1 cellular context compared by ENCODE assay signal in genomic region chr10:103652599-103653281, GRCh38.
TF ChIP-seq lines count a peak whose summit lies in the region.

No MANE protein-coding gene starts in this region.

TF ChIP-seq in HepG2, 621 proteins besides CTCF, POLR2A, EP300 and RAD21 (continued from another document):
- TF ChIP-seq ZBTB2 (CRISPR knock-in tag; IDR thresholded peaks at IDR 0.05; ENCODE audit: low read depth), result no peak
- TF ChIP-seq, protein P1, sequence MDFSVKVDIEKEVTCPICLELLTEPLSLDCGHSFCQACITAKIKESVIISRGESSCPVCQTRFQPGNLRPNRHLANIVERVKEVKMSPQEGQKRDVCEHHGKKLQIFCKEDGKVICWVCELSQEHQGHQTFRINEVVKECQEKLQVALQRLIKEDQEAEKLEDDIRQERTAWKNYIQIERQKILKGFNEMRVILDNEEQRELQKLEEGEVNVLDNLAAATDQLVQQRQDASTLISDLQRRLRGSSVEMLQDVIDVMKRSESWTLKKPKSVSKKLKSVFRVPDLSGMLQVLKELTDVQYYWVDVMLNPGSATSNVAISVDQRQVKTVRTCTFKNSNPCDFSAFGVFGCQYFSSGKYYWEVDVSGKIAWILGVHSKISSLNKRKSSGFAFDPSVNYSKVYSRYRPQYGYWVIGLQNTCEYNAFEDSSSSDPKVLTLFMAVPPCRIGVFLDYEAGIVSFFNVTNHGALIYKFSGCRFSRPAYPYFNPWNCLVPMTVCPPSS (IDR thresholded peaks at IDR 0.05), result no peak
- TF ChIP-seq ZFP90 (CRISPR knock-in tag; IDR thresholded peaks at IDR 0.05; ENCODE audit: borderline replicate concordance), result no peak
- no peak for TF ChIP-seq MTF1 (CRISPR knock-in tag; IDR thresholded peaks at IDR 0.05)
- TF ChIP-seq ZSCAN12 (CRISPR knock-in tag; IDR thresholded peaks at IDR 0.05), result no peak
- peak; percentile 22; the same call in 1 of the 2 replicates for TF ChIP-seq GATAD2A (CRISPR knock-in tag; IDR thresholded peaks at IDR 0.05)
- TF ChIP-seq KMT2A (CRISPR knock-in tag; IDR thresholded peaks at IDR 0.05), result no peak
- no peak for TF ChIP-seq ZNF281 (CRISPR knock-in tag; IDR thresholded peaks at IDR 0.05; ENCODE audit: borderline replicate concordance)
- TF ChIP-seq ZNF451 (CRISPR knock-in tag; IDR thresholded peaks at IDR 0.05), result no peak
- TF ChIP-seq ONECUT2 (CRISPR knock-in tag; IDR thresholded peaks at IDR 0.05), result no peak
- TF ChIP-seq YY1 (IDR thresholded peaks at IDR 0.05; ENCODE audit: insufficient read depth, insufficient replicate concordance, low read depth, low read length), result no peak
- no peak for TF ChIP-seq AGO2 (optimal IDR thresholded peaks at IDR 0.05; ENCODE audit: low read depth, low read length)
- no peak for TF ChIP-seq ZNF3 (CRISPR knock-in tag; IDR thresholded peaks at IDR 0.05)
- no peak for TF ChIP-seq TEAD2 (CRISPR knock-in tag; IDR thresholded peaks at IDR 0.05)
- peak; percentile 33; the same call in 1 of the 2 replicates for TF ChIP-seq HNF4G (IDR thresholded peaks at IDR 0.05; ENCODE audit: borderline replicate concordance, low read depth, low read length)
- TF ChIP-seq HNF4G (CRISPR knock-in tag; IDR thresholded peaks at IDR 0.05; ENCODE audit: borderline replicate concordance, low read depth), result no peak
- no peak for TF ChIP-seq TOPORS (CRISPR knock-in tag; IDR thresholded peaks at IDR 0.05)
- TF ChIP-seq ZNF703 (CRISPR knock-in tag; IDR thresholded peaks at IDR 0.05; ENCODE audit: borderline replicate concordance), result no peak
- TF ChIP-seq ZNF562 (CRISPR knock-in tag; IDR thresholded peaks at IDR 0.05; ENCODE audit: borderline replicate concordance), result no peak
- no peak for TF ChIP-seq POGZ (CRISPR knock-in tag; IDR thresholded peaks at IDR 0.05)
- TF ChIP-seq TBX3 (IDR thresholded peaks at IDR 0.05; ENCODE audit: borderline replicate concordance), result no peak
- TF ChIP-seq ZNF629 (CRISPR knock-in tag; conservative IDR thresholded peaks at IDR 0.05), result no peak
- TF ChIP-seq TARDBP (CRISPR knock-in tag; IDR thresholded peaks at IDR 0.05), result no peak
- no peak for TF ChIP-seq PLSCR1 (CRISPR knock-in tag; IDR thresholded peaks at IDR 0.05; ENCODE audit: borderline replicate concordance)
- TF ChIP-seq SKIL (CRISPR knock-in tag; IDR thresholded peaks at IDR 0.05; ENCODE audit: borderline replicate concordance), result no peak
- no peak for TF ChIP-seq ZNF282 (IDR thresholded peaks at IDR 0.05; ENCODE audit: partially characterized antibody)
- TF ChIP-seq, protein P2, sequence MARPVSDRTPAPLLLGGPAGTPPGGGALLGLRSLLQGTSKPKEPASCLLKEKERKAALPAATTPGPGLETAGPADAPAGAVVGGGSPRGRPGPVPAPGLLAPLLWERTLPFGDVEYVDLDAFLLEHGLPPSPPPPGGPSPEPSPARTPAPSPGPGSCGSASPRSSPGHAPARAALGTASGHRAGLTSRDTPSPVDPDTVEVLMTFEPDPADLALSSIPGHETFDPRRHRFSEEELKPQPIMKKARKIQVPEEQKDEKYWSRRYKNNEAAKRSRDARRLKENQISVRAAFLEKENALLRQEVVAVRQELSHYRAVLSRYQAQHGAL (CRISPR knock-in tag; IDR thresholded peaks at IDR 0.05; ENCODE audit: not compliant biosample characterization), result no peak
- TF ChIP-seq ZFP82 (CRISPR knock-in tag; IDR thresholded peaks at IDR 0.05; ENCODE audit: borderline replicate concordance), result no peak
- TF ChIP-seq, protein P3, sequence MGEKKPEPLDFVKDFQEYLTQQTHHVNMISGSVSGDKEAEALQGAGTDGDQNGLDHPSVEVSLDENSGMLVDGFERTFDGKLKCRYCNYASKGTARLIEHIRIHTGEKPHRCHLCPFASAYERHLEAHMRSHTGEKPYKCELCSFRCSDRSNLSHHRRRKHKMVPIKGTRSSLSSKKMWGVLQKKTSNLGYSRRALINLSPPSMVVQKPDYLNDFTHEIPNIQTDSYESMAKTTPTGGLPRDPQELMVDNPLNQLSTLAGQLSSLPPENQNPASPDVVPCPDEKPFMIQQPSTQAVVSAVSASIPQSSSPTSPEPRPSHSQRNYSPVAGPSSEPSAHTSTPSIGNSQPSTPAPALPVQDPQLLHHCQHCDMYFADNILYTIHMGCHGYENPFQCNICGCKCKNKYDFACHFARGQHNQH (CRISPR knock-in tag; IDR thresholded peaks at IDR 0.05), result no peak
- no peak for TF ChIP-seq SMARCE1 (IDR thresholded peaks at IDR 0.05; ENCODE audit: borderline replicate concordance)
- 0 out of 4 replicates have a peak, but pooled peaks of 1 of the 2 experiments have one; percentile 23 for TF ChIP-seq HMGXB4 (CRISPR knock-in tag; IDR thresholded peaks at IDR 0.05; ENCODE audit: borderline replicate concordance in 1 of 2, low read depth in 1 of 2)
- peak; percentile 93 for TF ChIP-seq ZEB1 (IDR thresholded peaks at IDR 0.05; ENCODE audit: insufficient replicate concordance, low read depth)
- no peak for TF ChIP-seq ZNF597 (CRISPR knock-in tag; IDR thresholded peaks at IDR 0.05)
- 0 out of 2 replicates have a peak, but pooled peaks have one; percentile 59 for TF ChIP-seq ATF5 (CRISPR knock-in tag; IDR thresholded peaks at IDR 0.05; ENCODE audit: low read depth)
- no peak for TF ChIP-seq NPAS2 (CRISPR knock-in tag; IDR thresholded peaks at IDR 0.05; ENCODE audit: borderline replicate concordance)
- TF ChIP-seq PAX8 (CRISPR knock-in tag; IDR thresholded peaks at IDR 0.05; ENCODE audit: borderline replicate concordance), result peak; percentile 44; the same call in 1 of the 2 replicates
- TF ChIP-seq ZNF331 (CRISPR knock-in tag; IDR thresholded peaks at IDR 0.05), result no peak
- TF ChIP-seq ZNF564 (CRISPR knock-in tag; IDR thresholded peaks at IDR 0.05), result no peak
- TF ChIP-seq ATM (IDR thresholded peaks at IDR 0.05; ENCODE audit: borderline replicate concordance), result no peak
- TF ChIP-seq ESRRA (CRISPR knock-in tag; IDR thresholded peaks at IDR 0.05; ENCODE audit: low read depth), result no peak
- no peak for TF ChIP-seq FOXA3 (CRISPR knock-in tag; IDR thresholded peaks at IDR 0.05)
- no peak for TF ChIP-seq SP140L (CRISPR knock-in tag; IDR thresholded peaks at IDR 0.05; ENCODE audit: borderline replicate concordance)
- TF ChIP-seq SAP130 (CRISPR knock-in tag; IDR thresholded peaks at IDR 0.05; ENCODE audit: low read depth), result no peak
- no peak for TF ChIP-seq ZNF501 (CRISPR knock-in tag; IDR thresholded peaks at IDR 0.05)
- TF ChIP-seq DR1 (CRISPR knock-in tag; IDR thresholded peaks at IDR 0.05), result no peak
- no peak for TF ChIP-seq SIN3B (IDR thresholded peaks at IDR 0.05; ENCODE audit: low read length)
- TF ChIP-seq ZNF747 (CRISPR knock-in tag; IDR thresholded peaks at IDR 0.05; ENCODE audit: borderline replicate concordance), result 0 out of 2 replicates have a peak, but pooled peaks have one; percentile 30
